1 cellular context compared by ENCODE assay signal in the genomic region with DNA sequence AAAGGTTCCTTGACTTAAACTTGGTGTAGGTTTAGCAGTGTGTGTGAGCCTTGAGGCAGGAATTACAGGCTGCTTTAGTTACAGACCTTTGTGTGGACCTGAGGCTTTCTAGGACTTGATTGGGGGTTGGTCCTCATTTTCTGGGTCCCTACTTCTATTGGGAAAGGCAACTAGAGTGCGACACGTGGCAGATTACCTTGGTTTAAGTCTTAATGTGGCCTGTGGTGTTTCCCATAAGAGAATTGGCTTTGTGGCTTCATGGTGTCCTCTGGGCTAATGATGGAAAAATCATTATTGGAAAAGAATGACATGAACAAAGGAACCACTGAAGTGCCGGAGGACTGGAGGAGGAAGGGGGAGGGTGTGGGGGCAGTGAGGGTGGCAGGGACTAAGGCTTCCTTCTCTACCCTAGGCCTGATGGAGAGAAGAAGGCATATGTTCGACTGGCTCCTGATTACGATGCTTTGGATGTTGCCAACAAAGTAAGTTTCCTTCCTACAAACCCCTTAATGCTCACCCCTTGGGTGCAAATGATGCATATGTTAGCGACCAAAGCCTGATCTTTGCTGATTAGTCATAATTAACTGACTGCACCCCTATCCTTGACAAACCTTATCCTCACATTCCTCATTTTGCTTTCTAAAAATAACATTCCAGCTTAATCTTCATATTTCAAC.
TF ChIP-seq lines count a peak whose summit lies in the region.

No MANE protein-coding gene starts in this region.

TF ChIP-seq in HCT116, 20 proteins besides CTCF, POLR2A, EP300 and RAD21:
- TF ChIP-seq SRF (IDR thresholded peaks at IDR 0.05; ENCODE audit: low read depth) (no peak), ELF1 (IDR thresholded peaks at IDR 0.05; ENCODE audit: borderline replicate concordance, low read depth) (no peak), YY1 (IDR thresholded peaks at IDR 0.05; ENCODE audit: extremely low read depth, insufficient replicate concordance, low read depth, low read length) (no peak), POLR2AphosphoS5 (IDR thresholded peaks at IDR 0.05; ENCODE audit: low read depth, low read length) (peak; percentile 23; the same call in 1 of the 2 replicates)
